ENCODE assay signal across 29 cellular contexts in the genomic region with DNA sequence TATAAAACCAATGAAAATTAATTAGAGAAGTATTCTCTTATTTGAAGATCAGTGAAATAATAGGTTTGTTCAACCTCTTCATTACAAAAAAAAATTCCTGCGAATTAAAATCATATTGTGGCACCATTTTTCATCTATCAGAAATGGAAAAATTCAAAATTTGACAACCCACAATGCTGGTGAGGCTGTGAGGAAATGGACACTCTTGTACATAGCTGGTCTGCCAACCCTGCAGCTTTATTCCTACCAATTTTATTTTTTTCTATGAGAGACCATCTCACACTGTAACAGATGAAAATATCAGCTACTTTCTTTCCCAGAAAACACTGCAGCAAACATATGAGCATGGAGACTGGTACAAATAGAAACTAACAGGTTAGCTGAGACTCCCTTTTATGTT.
DNase-seq lines count a peak whose midpoint lies in the region; ATAC-seq, FAIRE-seq and TF ChIP-seq lines count a peak whose summit lies in the region.
"Had no signal": no experiment of that assay in that cellular context is flagged by ENCODE, and none has a peak within 500 bp of the region (broad histone marks: within the 10 kb centered on the region; RNA-seq: fewer than 3 reads in every experiment).

No MANE protein-coding gene starts in this region.

- no peak for TF ChIP-seq CTCF in K562 (IDR thresholded peaks at IDR 0.05 in 2 of 3, conservative IDR thresholded peaks at IDR 0.05 in 1 of 3; ENCODE audit: insufficient read depth in 2 of 3, low read depth in 1 of 3, low read length in 3 of 3)

- no peak overlapping the region for H2AFZ ChIP-seq in K562 (ENCODE audit: low read depth, low read length)

- DNase-seq in K562 (ENCODE audit: extremely low read depth in 1 of 4, low spot score in 3 of 4) (no peak), NOMO-1 (lab: John Stamatoyannopoulos, UW; ENCODE audit: unreplicated experiment in 2 of 2) (no peak)
- DNase-seq: 8988T; ACHN; AML-193; BE2C; C1 segment of cervical spinal cord; Caco-2; Calu3; CD4-positive, alpha-beta memory T cell; CD4-positive, alpha-beta T cell; CD4-positive, CD25-positive, alpha-beta regulatory T cell; CD8-positive, alpha-beta memory T cell; CD8-positive, alpha-beta T cell; COR-L47; DMS 273 treated with DMSO at 0.1 percent for 48 hours; DMS153; DMS53; DMS79; DMS79 treated with DMSO at 0.1 percent for 48 hours; DND-41; EL had no signal

- BruUV-seq in K562 (replicated peaks; lab: Mats Ljungman, UMichigan) = no TSS peak

- no peaks in the 10 kb centered on the region for H3K9me1 ChIP-seq in K562 (ENCODE audit: control insufficient read depth, insufficient read depth, low read length)

- TF ChIP-seq EP300 in K562 (IDR thresholded peaks at IDR 0.05; ENCODE audit: low read length) = no peak

- H3K9me3 ChIP-seq in K562 (replicated peaks; ENCODE audit: control insufficient read depth, insufficient read depth, low read depth, low read length) = no peaks in the 10 kb centered on the region; the same call in 1 of the 2 replicates
- H3K9me3 ChIP-seq: A549; BE2C; BLaER1; BLaER1 treated with 17β-estradiol and CSF1 and Interleukin-3, amounts not matched to agents 10 nM and 100 nM; Caco-2 had no signal

- POLR2A ChIA-PET in K562 (lab: Yijun Ruan, JAX) = no interaction called here

- no peak overlapping the region for H3K4me2 ChIP-seq in K562 (ENCODE audit: insufficient read depth, low read length)
- H3K4me2 ChIP-seq: A549; BLaER1; BLaER1 treated with 17β-estradiol and CSF1 and Interleukin-3, amounts not matched to agents 10 nM and 100 nM had no signal

- no peaks in the 10 kb centered on the region for H4K20me1 ChIP-seq in K562 (replicated peaks; ENCODE audit: control insufficient read depth, insufficient read depth, low read length)
- H4K20me1 ChIP-seq: BLaER1; BLaER1 treated with 17β-estradiol and CSF1 and Interleukin-3, amounts not matched to agents 10 nM and 100 nM had no signal

- H3K9ac ChIP-seq in K562 (ENCODE audit: insufficient read depth in 1 of 2, low read depth in 2 of 2, low read length in 2 of 2) = no peak overlapping the region
- H3K9ac ChIP-seq: BLaER1; BLaER1 treated with 17β-estradiol and CSF1 and Interleukin-3, amounts not matched to agents 10 nM and 100 nM had no signal

- CTCF ChIA-PET in K562 (lab: Yijun Ruan, JAX; ENCODE audit: low intra/inter-chr PET ratio) = no interaction called here

- in situ Hi-C loops in K562 (cut with MboI) = no loop called here

- 0% methylated on average over 1 of the region's 1 CpG for WGBS in K562 (ENCODE audit: insufficient coverage, low coverage, missing lambda C conversion rate)

- no peaks in the 10 kb centered on the region for H3K36me3 ChIP-seq in K562 (ENCODE audit: control insufficient read depth, insufficient read depth, low read length)
- H3K36me3 ChIP-seq: BE2C; BLaER1; BLaER1 treated with 17β-estradiol and CSF1 and Interleukin-3, amounts not matched to agents 10 nM and 100 nM had no signal

- H3K27ac ChIP-seq in K562 (ENCODE audit: extremely low read depth, low read depth, low read length) = no peak overlapping the region
- H3K27ac ChIP-seq: 22Rv1; A549; BLaER1; BLaER1 treated with 17β-estradiol and CSF1 and Interleukin-3, amounts not matched to agents 10 nM and 100 nM; C4-2B had no signal

- H3K4me3 ChIP-seq in K562 = no peak overlapping the region
- H3K4me3 ChIP-seq: A549; BLaER1; BLaER1 treated with 17β-estradiol and CSF1 and Interleukin-3, amounts not matched to agents 10 nM and 100 nM had no signal

- no peak for TF ChIP-seq POLR2A in K562 (conservative IDR thresholded peaks at IDR 0.05)

- FAIRE-seq in K562 (lab: Jason Lieb, UNC) = no peak
- FAIRE-seq: A204.1, D721Med had no signal

- no peaks in the 10 kb centered on the region for H3K79me2 ChIP-seq in K562 (ENCODE audit: control insufficient read depth, insufficient read depth, low read length)

- no peak for ATAC-seq in K562
- ATAC-seq: A549; CD8-positive, alpha-beta T cell had no signal

- intact Hi-C loops in K562 (cut with micrococcal nuclease) = no loop called here

- no peak for TF ChIP-seq RAD21 in K562 (CRISPR knock-in tag; conservative IDR thresholded peaks at IDR 0.05 in 1 of 2, IDR thresholded peaks at IDR 0.05 in 1 of 2)

- no peaks in the 10 kb centered on the region for H3K27me3 ChIP-seq in K562 (ENCODE audit: control insufficient read depth in 2 of 2, insufficient read depth in 2 of 2, low read length in 2 of 2)
- H3K27me3 ChIP-seq: BE2C; BLaER1; BLaER1 treated with 17β-estradiol and CSF1 and Interleukin-3, amounts not matched to agents 10 nM and 100 nM had no signal

- H3K4me1 ChIP-seq in K562 (replicated peaks in 1 of 2; ENCODE audit: control insufficient read depth in 2 of 2, insufficient read depth in 2 of 2, low read length in 2 of 2) = no peaks in the 10 kb centered on the region
- H3K4me1 ChIP-seq: A549; BE2C; BLaER1; BLaER1 treated with 17β-estradiol and CSF1 and Interleukin-3, amounts not matched to agents 10 nM and 100 nM; Caco-2 had no signal

TF ChIP-seq in K562, 482 proteins besides CTCF, POLR2A, EP300 and RAD21:
- TF ChIP-seq RBM25 (IDR thresholded peaks at IDR 0.05; ENCODE audit: low read depth, low read length, severe bottlenecking) (peak; percentile 91), ELF2 (CRISPR knock-in tag; IDR thresholded peaks at IDR 0.05) (no peak)
